31 cellular contexts compared by ENCODE assay signal in the genomic region with DNA sequence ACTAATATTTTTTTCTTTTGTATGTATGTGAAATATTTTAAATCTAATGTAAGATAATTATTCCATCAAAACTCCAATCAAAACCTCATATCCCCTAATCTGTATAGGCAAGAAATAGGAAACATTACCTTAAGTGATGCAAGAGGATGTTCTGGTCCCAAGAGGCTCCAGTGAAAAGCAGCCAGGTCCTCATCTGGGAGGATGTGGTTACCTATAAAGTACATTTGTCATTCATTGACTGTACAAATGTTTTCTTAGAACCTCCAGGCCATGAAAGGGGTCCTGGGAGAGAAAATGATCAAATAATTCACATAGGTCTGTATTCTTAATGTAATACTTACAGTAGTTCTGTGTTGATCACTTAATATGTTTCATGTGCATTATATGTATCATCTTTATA.
"Had no signal": no experiment of that assay in that cellular context is flagged by ENCODE, and none has a peak within 500 bp of the region (broad histone marks: within the 10 kb centered on the region; RNA-seq: fewer than 3 reads in every experiment).

No MANE protein-coding gene starts in this region.

- ATAC-seq: activated CD4-positive, alpha-beta T cell treated with anti-CD3 and anti-CD28 coated beads for 36 hours; activated CD4-positive, CD25-positive, alpha-beta regulatory T cell treated with anti-CD3 and anti-CD28 coated beads, Interleukin-2, amount 50 U/mL, for 24 hours; activated CD8-positive, alpha-beta memory T cell treated with anti-CD3 and anti-CD28 coated beads, Interleukin-2, amount 10 ng/mL, durations not matched to agents 7 days and 5 days; activated CD8-positive, alpha-beta T cell treated with anti-CD3 and anti-CD28 coated beads, Interleukin-2, amount 10 ng/mL, durations not matched to agents 7 days and 5 days; activated naive CD8-positive, alpha-beta T cell treated with anti-CD3 and anti-CD28 coated beads, Interleukin-2, amount 50 U/mL, for 24 hours; body of pancreas; esophagus mucosa; foreskin keratinocyte; gastrocnemius medialis; heart right ventricle; T-helper 17 cell had no signal

- H3K4me1 ChIP-seq: adrenal gland, body of pancreas, colonic mucosa, foreskin keratinocyte, gastrocnemius medialis, heart right ventricle had no signal

- H3K27ac ChIP-seq: adrenal gland, body of pancreas, colonic mucosa, dorsolateral prefrontal cortex, foreskin keratinocyte, gastrocnemius medialis, heart right ventricle, WERI-Rb-1 had no signal

- H3K9me3 ChIP-seq: adrenal gland, body of pancreas, colonic mucosa, gastrocnemius medialis, heart right ventricle had no signal

- H3K4me3 ChIP-seq: adrenal gland, body of pancreas, colonic mucosa, dorsolateral prefrontal cortex, gastrocnemius medialis, heart right ventricle had no signal

- H3K27me3 ChIP-seq: adrenal gland, body of pancreas, colonic mucosa, foreskin keratinocyte, gastrocnemius medialis, heart right ventricle had no signal

- H3K36me3 ChIP-seq: adrenal gland, colonic mucosa, gastrocnemius medialis had no signal

- DNase-seq: activated B cell treated with CpG ODN at 0.5 μM for 24 hours; activated CD4-positive, alpha-beta memory T cell treated with anti-CD3 and anti-CD28 coated beads for 36 hours; activated CD4-positive, alpha-beta T cell treated with anti-CD3 and anti-CD28 coated beads for 36 hours; activated CD4-positive, alpha-beta T cell treated with anti-CD3 and anti-CD28 coated beads, Interleukin-2, amount 10 ng/mL, durations not matched to agents 24 days and 14 days; activated CD8-positive, alpha-beta memory T cell treated with anti-CD3 and anti-CD28 coated beads, Interleukin-2, amount 10 ng/mL, durations not matched to agents 7 days and 5 days; activated CD8-positive, alpha-beta memory T cell treated with anti-CD3 and anti-CD28 coated beads, Interleukin-2, amount 50 U/mL, for 4 hours; activated CD8-positive, alpha-beta T cell treated with anti-CD3 and anti-CD28 coated beads, Interleukin-2, amount 10 ng/mL, durations not matched to agents 7 days and 5 days; activated effector memory CD4-positive, alpha-beta T cell treated with anti-CD3 and anti-CD28 coated beads, Interleukin-2, amount 50 U/mL, for 16 hours; activated naive CD4-positive, alpha-beta T cell treated with anti-CD3 and anti-CD28 coated beads for 36 hours; activated naive CD8-positive, alpha-beta T cell treated with anti-CD3 and anti-CD28 coated beads for 36 hours; activated naive CD8-positive, alpha-beta T cell treated with anti-CD3 and anti-CD28 coated beads, Interleukin-2, amount 50 U/mL, for 24 hours; activated T-cell treated with anti-CD3 and anti-CD28 coated beads, Interleukin-2, amount 50 U/mL, for 1 hour; activated T-cell treated with anti-CD3 and anti-CD28 coated beads, Interleukin-2, amount 50 U/mL, for 48 hours; adrenal gland; amygdala; body of pancreas; central memory CD4-positive, alpha-beta T cell; cerebellar nuclear complex; colonic mucosa; dorsolateral prefrontal cortex; effector memory CD4-positive, alpha-beta T cell; endodermal cell; foreskin keratinocyte; gastrocnemius medialis; heart right ventricle; T-helper 1 cell; T-helper 17 cell; T1000; WERI-Rb-1 had no signal
